In genomic region chr1:246483204-246483933, GRCh38 we compare ENCODE assay signal across 10 cellular contexts. TPM values are rescaled to one million over a fixed set of nuclear protein-coding genes. Genes with fewer than 3 reads are reported as not detected.
DNase-seq lines count a peak whose midpoint lies in the region; ATAC-seq, FAIRE-seq and TF ChIP-seq lines count a peak whose summit lies in the region.
"Had no signal": no experiment of that assay in that cellular context is flagged by ENCODE, and none has a peak within 500 bp of the region (broad histone marks: within the 10 kb centered on the region; RNA-seq: fewer than 3 reads in every experiment).

No MANE protein-coding gene starts in this region.

- no peak for TF ChIP-seq EP300 in sigmoid colon (IDR thresholded peaks at IDR 0.05)

- H4K20me1 ChIP-seq in SU-DHL-6 (ENCODE audit: low read depth, low read length): no peaks in the 10 kb centered on the region
- H4K20me1 ChIP-seq in osteoblast (ENCODE audit: insufficient read depth, low read length): no peaks in the 10 kb centered on the region

- H3K36me3 Mint-ChIP-seq in stimulated activated effector memory CD8-positive, alpha-beta T cell treated with anti-CD3 and anti-CD28 coated beads, Interleukin-12 subunit alpha, Interleukin-12 subunit beta, amount 100 ng/mL, for 72 hours: no peaks in the 10 kb centered on the region

- H3K27ac ChIP-seq in SU-DHL-6 (ENCODE audit: low read depth, low read length): no peak overlapping the region
- peak overlapping the region; percentile 8 for H3K27ac ChIP-seq in osteoblast (ENCODE audit: low read depth, low read length)
- H3K27ac ChIP-seq in sigmoid colon: peak overlapping the region in 1 of 4 donors; percentile 11

- no peaks in the 10 kb centered on the region; the same call in 1 of the 2 replicates for H3K36me3 ChIP-seq in SU-DHL-6 (ENCODE audit: low read length)
- H3K36me3 ChIP-seq in osteoblast (ENCODE audit: insufficient read depth, low read length): no peaks in the 10 kb centered on the region
- no peaks in the 10 kb centered on the region for H3K36me3 ChIP-seq in sigmoid colon

- WGBS in sigmoid colon, 2 donors: 0% methylated on average over 1 of the region's 1 CpG

- no peaks in the 10 kb centered on the region for H3K9me3 Mint-ChIP-seq in stimulated activated effector memory CD8-positive, alpha-beta T cell treated with anti-CD3 and anti-CD28 coated beads, Interleukin-12 subunit alpha, Interleukin-12 subunit beta, amount 100 ng/mL, for 72 hours

- no peak for FAIRE-seq in frontal cortex (lab: Jason Lieb, UNC)

- H3K27me3 ChIP-seq in SU-DHL-6 (ENCODE audit: low read length): no peaks in the 10 kb centered on the region
- no peaks in the 10 kb centered on the region for H3K27me3 ChIP-seq in osteoblast (ENCODE audit: insufficient read depth, low read length)
- no peaks in the 10 kb centered on the region for H3K27me3 ChIP-seq in sigmoid colon

- H3K4me3 ChIP-seq in SU-DHL-6 (ENCODE audit: insufficient read depth, low read length, poor library complexity, severe bottlenecking) (no peak overlapping the region), osteoblast (ENCODE audit: insufficient read depth, low read length) (peak overlapping the region; percentile 43), sigmoid colon (peak overlapping the region in 2 of 4 donors; percentile 17 to 19)
- H3K4me3 ChIP-seq: lung had no signal

- TF ChIP-seq CTCF in SU-DHL-6 (IDR thresholded peaks at IDR 0.05; ENCODE audit: insufficient read depth, low read length, poor library complexity, severe bottlenecking) (no peak), osteoblast (IDR thresholded peaks at IDR 0.05; ENCODE audit: extremely low read depth, low read depth, low read length) (no peak), sigmoid colon (IDR thresholded peaks at IDR 0.05) (no peak)

- peak; percentile 76 for ATAC-seq in GM18498 (IDR thresholded peaks at IDR 0.05; ENCODE audit: unreplicated experiment)
- ATAC-seq in HG02610 (IDR thresholded peaks at IDR 0.05; ENCODE audit: unreplicated experiment): peak; percentile 75
- ATAC-seq in stimulated activated effector memory CD8-positive, alpha-beta T cell treated with anti-CD3 and anti-CD28 coated beads, Interleukin-12 subunit alpha, Interleukin-12 subunit beta, amount 100 ng/mL, for 72 hours: no peak

- no peaks in the 10 kb centered on the region for H3K9me2 ChIP-seq in SU-DHL-6 (replicated peaks; ENCODE audit: insufficient read depth, low read length)

- H3K4me1 ChIP-seq in osteoblast (ENCODE audit: insufficient read depth, low read length) (peaks cover 10% of the 10 kb centered on the region), sigmoid colon (peaks cover 0 to 16% (median 7%) of the 10 kb centered on the region in 4 donors)

- H3K9ac ChIP-seq in SU-DHL-6 (ENCODE audit: low read length): no peak overlapping the region

- no peak overlapping the region for H3K4me3 Mint-ChIP-seq in stimulated activated effector memory CD8-positive, alpha-beta T cell treated with anti-CD3 and anti-CD28 coated beads, Interleukin-12 subunit alpha, Interleukin-12 subunit beta, amount 100 ng/mL, for 72 hours

- H3K4me1 Mint-ChIP-seq in stimulated activated effector memory CD8-positive, alpha-beta T cell treated with anti-CD3 and anti-CD28 coated beads, Interleukin-12 subunit alpha, Interleukin-12 subunit beta, amount 100 ng/mL, for 72 hours: peaks cover 20% of the 10 kb centered on the region

- no peak for TF ChIP-seq POLR2A in sigmoid colon (IDR thresholded peaks at IDR 0.05)

- H3K79me2 ChIP-seq in SU-DHL-6 (ENCODE audit: insufficient read depth, low read length) (peaks cover 25% of the 10 kb centered on the region; the same call in 1 of the 2 replicates), osteoblast (ENCODE audit: insufficient read depth, low read length) (peaks cover 12% of the 10 kb centered on the region)

- no peak for DNase-seq in osteoblast (ENCODE audit: insufficient read length, low spot score, missing footprints)
- no peak for DNase-seq in sigmoid colon
- DNase-seq in frontal cortex (ENCODE audit: low spot score in 2 of 2): no peak
- no peak for DNase-seq in stimulated activated effector memory CD8-positive, alpha-beta T cell treated with anti-CD3 and anti-CD28 coated beads, Interleukin-12 subunit alpha, Interleukin-12 subunit beta, amount 100 ng/mL, for 72 hours (ENCODE audit: low spot score in 2 of 2)
- DNase-seq: NCI-H1436 treated with DMSO at 0.1 percent for 48 hours, trophoblast cell had no signal

- H3K4me2 ChIP-seq in SU-DHL-6 (ENCODE audit: low read depth, low read length, poor library complexity, severe bottlenecking): peak overlapping the region; percentile 9
- H3K4me2 ChIP-seq in osteoblast (ENCODE audit: insufficient read depth, low read length): peak overlapping the region; percentile 68

- no peaks in the 10 kb centered on the region for H3F3A ChIP-seq in SU-DHL-6 (ENCODE audit: insufficient read depth)

- intact Hi-C loops in sigmoid colon (cut with DNase I): no loop called here

- H3K9me3 ChIP-seq in SU-DHL-6 (ENCODE audit: insufficient read depth, low read length) (no peaks in the 10 kb centered on the region), osteoblast (ENCODE audit: low read depth, low read length) (no peaks in the 10 kb centered on the region), sigmoid colon (no peaks in the 10 kb centered on the region)

- H3K27ac Mint-ChIP-seq in stimulated activated effector memory CD8-positive, alpha-beta T cell treated with anti-CD3 and anti-CD28 coated beads, Interleukin-12 subunit alpha, Interleukin-12 subunit beta, amount 100 ng/mL, for 72 hours: no peak overlapping the region

- H2AFZ ChIP-seq in SU-DHL-6 (ENCODE audit: low read depth, low read length, severe bottlenecking) (no peak overlapping the region), osteoblast (ENCODE audit: low read length) (peak overlapping the region; percentile 11)

RNA-seq across cellular contexts. Expression of gene SMYD3, which starts 23.7 kb away (rescaled TPM):
- 162 and 171 TPM in 2 replicates for total RNA-seq in osteoblast
- total RNA-seq in sigmoid colon: 10 to 100 TPM; 14.6 to 23.8 (median 17.1) TPM
- polyA plus RNA-seq in sigmoid colon: 10 to 100 TPM in 1 of 3 donors, 1 to 10 TPM in 2; 8.7 to 22.2 (median 9.0) TPM
- 32.2 TPM for total RNA-seq in frontal cortex
